18 cellular contexts compared by ENCODE assay signal in genomic region chr21:34830386-34831140, GRCh38.
"Had no signal": no experiment of that assay in that cellular context is flagged by ENCODE, and none has a peak within 500 bp of the region (broad histone marks: within the 10 kb centered on the region; RNA-seq: fewer than 3 reads in every experiment).

No MANE protein-coding gene starts in this region.

- H3K27me3 Mint-ChIP-seq: activated B cell treated with CpG ODN at 0.5 μM for 24 hours; activated CD4-positive, alpha-beta T cell treated with anti-CD3 and anti-CD28 coated beads, Interleukin-2, amount 10 ng/mL, durations not matched to agents 7 days and 5 days; activated T-cell treated with anti-CD3 and anti-CD28 coated beads, Interleukin-2, amount 50 U/mL, for 24 hours had no signal

- H3K4me3 Mint-ChIP-seq: activated B cell treated with CpG ODN at 0.5 μM for 24 hours; activated CD4-positive, alpha-beta T cell treated with anti-CD3 and anti-CD28 coated beads, Interleukin-2, amount 10 ng/mL, durations not matched to agents 7 days and 5 days; activated T-cell treated with anti-CD3 and anti-CD28 coated beads, Interleukin-2, amount 50 U/mL, for 24 hours; nephron had no signal

- FAIRE-seq: endometrium had no signal

- H3K4me1 ChIP-seq: ascending aorta, uterus had no signal

- H3K27ac ChIP-seq: ascending aorta, dorsolateral prefrontal cortex, thoracic aorta, uterus had no signal

- H3K36me3 ChIP-seq: thoracic aorta, uterus had no signal

- ATAC-seq: esophagus mucosa, left colon, mucosa of descending colon had no signal

- H3K27ac Mint-ChIP-seq: activated B cell treated with CpG ODN at 0.5 μM for 24 hours; activated CD4-positive, alpha-beta T cell treated with anti-CD3 and anti-CD28 coated beads, Interleukin-2, amount 10 ng/mL, durations not matched to agents 7 days and 5 days had no signal

- H3K27me3 ChIP-seq: ascending aorta, stomach, uterus had no signal

- H3K9me3 ChIP-seq: ascending aorta, mucosa of descending colon, stomach, thoracic aorta, uterus had no signal

- DNase-seq: activated B cell treated with CpG ODN at 0.5 μM for 24 hours; activated CD4-positive, alpha-beta T cell treated with anti-CD3 and anti-CD28 coated beads, Interleukin-2, amount 10 ng/mL, durations not matched to agents 7 days and 5 days; activated gamma-delta T cell treated with Interleukin-2 at 50 U/mL for 16 hours; activated T-cell treated with anti-CD3 and anti-CD28 coated beads, Interleukin-2, amount 50 U/mL, for 24 hours; dorsolateral prefrontal cortex; foreskin melanocyte; left colon; mammary epithelial cell; mucosa of descending colon; stimulated activated CD4-positive, alpha-beta T cell treated with anti-CD3 and anti-CD28 coated beads, Interleukin-15, amount 100 ng/mL, for 24 hours; stimulated activated CD4-positive, alpha-beta T cell treated with anti-CD3 and anti-CD28 coated beads, Interleukin-4, amount 100 ng/mL, for 24 hours; stomach; uterus had no signal

- H3K4me3 ChIP-seq: ascending aorta, dorsolateral prefrontal cortex, mucosa of descending colon, stomach, thoracic aorta, uterus had no signal
